Comparison of ENCODE assay signal across 1 cellular context in the genomic region with DNA sequence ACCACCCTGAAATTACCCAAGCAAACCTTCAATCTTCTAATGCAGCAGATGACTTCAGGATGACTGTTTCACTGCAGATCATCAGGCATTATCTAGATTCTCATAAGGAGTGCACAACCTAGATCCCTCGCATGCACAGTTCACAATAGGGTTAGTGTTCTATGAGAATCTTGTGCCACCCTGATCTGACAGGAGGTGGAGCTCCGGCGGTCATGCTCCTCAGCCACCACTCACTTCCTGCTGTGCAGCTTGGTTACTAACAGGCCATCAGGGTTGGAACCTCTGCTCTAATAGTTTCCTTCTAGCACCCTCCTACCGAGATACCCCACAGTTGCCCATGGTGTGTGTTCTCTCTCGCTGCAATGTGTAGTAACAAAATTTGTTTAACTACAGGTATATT.
TF ChIP-seq lines count a peak whose summit lies in the region.

No MANE protein-coding gene starts in this region.

TF ChIP-seq in GM12878, 131 proteins besides CTCF, POLR2A, EP300 and RAD21 (continued from another document):
- TF ChIP-seq, protein P1, sequence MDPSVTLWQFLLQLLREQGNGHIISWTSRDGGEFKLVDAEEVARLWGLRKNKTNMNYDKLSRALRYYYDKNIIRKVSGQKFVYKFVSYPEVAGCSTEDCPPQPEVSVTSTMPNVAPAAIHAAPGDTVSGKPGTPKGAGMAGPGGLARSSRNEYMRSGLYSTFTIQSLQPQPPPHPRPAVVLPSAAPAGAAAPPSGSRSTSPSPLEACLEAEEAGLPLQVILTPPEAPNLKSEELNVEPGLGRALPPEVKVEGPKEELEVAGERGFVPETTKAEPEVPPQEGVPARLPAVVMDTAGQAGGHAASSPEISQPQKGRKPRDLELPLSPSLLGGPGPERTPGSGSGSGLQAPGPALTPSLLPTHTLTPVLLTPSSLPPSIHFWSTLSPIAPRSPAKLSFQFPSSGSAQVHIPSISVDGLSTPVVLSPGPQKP (IDR thresholded peaks at IDR 0.05; ENCODE audit: low read depth, low read length) = no peak
- TF ChIP-seq, protein P2, sequence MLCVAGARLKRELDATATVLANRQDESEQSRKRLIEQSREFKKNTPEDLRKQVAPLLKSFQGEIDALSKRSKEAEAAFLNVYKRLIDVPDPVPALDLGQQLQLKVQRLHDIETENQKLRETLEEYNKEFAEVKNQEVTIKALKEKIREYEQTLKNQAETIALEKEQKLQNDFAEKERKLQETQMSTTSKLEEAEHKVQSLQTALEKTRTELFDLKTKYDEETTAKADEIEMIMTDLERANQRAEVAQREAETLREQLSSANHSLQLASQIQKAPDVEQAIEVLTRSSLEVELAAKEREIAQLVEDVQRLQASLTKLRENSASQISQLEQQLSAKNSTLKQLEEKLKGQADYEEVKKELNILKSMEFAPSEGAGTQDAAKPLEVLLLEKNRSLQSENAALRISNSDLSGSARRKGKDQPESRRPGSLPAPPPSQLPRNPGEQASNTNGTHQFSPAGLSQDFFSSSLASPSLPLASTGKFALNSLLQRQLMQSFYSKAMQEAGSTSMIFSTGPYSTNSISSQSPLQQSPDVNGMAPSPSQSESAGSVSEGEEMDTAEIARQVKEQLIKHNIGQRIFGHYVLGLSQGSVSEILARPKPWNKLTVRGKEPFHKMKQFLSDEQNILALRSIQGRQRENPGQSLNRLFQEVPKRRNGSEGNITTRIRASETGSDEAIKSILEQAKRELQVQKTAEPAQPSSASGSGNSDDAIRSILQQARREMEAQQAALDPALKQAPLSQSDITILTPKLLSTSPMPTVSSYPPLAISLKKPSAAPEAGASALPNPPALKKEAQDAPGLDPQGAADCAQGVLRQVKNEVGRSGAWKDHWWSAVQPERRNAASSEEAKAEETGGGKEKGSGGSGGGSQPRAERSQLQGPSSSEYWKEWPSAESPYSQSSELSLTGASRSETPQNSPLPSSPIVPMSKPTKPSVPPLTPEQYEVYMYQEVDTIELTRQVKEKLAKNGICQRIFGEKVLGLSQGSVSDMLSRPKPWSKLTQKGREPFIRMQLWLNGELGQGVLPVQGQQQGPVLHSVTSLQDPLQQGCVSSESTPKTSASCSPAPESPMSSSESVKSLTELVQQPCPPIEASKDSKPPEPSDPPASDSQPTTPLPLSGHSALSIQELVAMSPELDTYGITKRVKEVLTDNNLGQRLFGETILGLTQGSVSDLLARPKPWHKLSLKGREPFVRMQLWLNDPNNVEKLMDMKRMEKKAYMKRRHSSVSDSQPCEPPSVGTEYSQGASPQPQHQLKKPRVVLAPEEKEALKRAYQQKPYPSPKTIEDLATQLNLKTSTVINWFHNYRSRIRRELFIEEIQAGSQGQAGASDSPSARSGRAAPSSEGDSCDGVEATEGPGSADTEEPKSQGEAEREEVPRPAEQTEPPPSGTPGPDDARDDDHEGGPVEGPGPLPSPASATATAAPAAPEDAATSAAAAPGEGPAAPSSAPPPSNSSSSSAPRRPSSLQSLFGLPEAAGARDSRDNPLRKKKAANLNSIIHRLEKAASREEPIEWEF (IDR thresholded peaks at IDR 0.05; ENCODE audit: insufficient replicate concordance, low read depth, low read length) = no peak
- TF ChIP-seq SRF (IDR thresholded peaks at IDR 0.05; ENCODE audit: low read depth in 2 of 2, low read length in 2 of 2) (no peak), KAT2A (conservative IDR thresholded peaks at IDR 0.05; ENCODE audit: control insufficient read depth, low read depth, low read length) (no peak), EGR1 (IDR thresholded peaks at IDR 0.05; ENCODE audit: borderline replicate concordance in 1 of 2, low read depth in 2 of 2, low read length in 2 of 2) (no peak), IRF4 (IDR thresholded peaks at IDR 0.05; ENCODE audit: low read depth, low read length) (no peak)
- TF ChIP-seq, protein P3, sequence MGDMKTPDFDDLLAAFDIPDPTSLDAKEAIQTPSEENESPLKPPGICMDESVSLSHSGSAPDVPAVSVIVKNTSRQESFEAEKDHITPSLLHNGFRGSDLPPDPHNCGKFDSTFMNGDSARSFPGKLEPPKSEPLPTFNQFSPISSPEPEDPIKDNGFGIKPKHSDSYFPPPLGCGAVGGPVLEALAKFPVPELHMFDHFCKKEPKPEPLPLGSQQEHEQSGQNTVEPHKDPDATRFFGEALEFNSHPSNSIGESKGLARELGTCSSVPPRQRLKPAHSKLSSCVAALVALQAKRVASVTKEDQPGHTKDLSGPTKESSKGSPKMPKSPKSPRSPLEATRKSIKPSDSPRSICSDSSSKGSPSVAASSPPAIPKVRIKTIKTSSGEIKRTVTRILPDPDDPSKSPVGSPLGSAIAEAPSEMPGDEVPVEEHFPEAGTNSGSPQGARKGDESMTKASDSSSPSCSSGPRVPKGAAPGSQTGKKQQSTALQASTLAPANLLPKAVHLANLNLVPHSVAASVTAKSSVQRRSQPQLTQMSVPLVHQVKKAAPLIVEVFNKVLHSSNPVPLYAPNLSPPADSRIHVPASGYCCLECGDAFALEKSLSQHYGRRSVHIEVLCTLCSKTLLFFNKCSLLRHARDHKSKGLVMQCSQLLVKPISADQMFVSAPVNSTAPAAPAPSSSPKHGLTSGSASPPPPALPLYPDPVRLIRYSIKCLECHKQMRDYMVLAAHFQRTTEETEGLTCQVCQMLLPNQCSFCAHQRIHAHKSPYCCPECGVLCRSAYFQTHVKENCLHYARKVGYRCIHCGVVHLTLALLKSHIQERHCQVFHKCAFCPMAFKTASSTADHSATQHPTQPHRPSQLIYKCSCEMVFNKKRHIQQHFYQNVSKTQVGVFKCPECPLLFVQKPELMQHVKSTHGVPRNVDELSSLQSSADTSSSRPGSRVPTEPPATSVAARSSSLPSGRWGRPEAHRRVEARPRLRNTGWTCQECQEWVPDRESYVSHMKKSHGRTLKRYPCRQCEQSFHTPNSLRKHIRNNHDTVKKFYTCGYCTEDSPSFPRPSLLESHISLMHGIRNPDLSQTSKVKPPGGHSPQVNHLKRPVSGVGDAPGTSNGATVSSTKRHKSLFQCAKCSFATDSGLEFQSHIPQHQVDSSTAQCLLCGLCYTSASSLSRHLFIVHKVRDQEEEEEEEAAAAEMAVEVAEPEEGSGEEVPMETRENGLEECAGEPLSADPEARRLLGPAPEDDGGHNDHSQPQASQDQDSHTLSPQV (IDR thresholded peaks at IDR 0.05) = no peak
- TF ChIP-seq, protein P4, sequence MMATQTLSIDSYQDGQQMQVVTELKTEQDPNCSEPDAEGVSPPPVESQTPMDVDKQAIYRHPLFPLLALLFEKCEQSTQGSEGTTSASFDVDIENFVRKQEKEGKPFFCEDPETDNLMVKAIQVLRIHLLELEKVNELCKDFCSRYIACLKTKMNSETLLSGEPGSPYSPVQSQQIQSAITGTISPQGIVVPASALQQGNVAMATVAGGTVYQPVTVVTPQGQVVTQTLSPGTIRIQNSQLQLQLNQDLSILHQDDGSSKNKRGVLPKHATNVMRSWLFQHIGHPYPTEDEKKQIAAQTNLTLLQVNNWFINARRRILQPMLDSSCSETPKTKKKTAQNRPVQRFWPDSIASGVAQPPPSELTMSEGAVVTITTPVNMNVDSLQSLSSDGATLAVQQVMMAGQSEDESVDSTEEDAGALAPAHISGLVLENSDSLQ (IDR thresholded peaks at IDR 0.05) = no peak
